15 cellular contexts compared by ENCODE assay signal in genomic region chr5:94807985-94808384, GRCh38.
"Had no signal": no experiment of that assay in that cellular context is flagged by ENCODE, and none has a peak within 500 bp of the region (broad histone marks: within the 10 kb centered on the region; RNA-seq: fewer than 3 reads in every experiment).

No MANE protein-coding gene starts in this region.

- DNase-seq: activated CD4-positive, alpha-beta memory T cell treated with anti-CD3 and anti-CD28 coated beads, Interleukin-2, amount 10 ng/mL, durations not matched to agents 7 days and 5 days; activated CD4-positive, alpha-beta T cell treated with anti-CD3 and anti-CD28 coated beads for 4 hours; activated naive CD4-positive, alpha-beta T cell; activated naive CD8-positive, alpha-beta T cell treated with anti-CD3 and anti-CD28 coated beads for 36 hours; activated T-cell treated with anti-CD3 and anti-CD28 coated beads, Interleukin-2, amount 50 U/mL, for 1 hour; amniotic stem cell; effector memory CD8-positive, alpha-beta T cell; esophagus squamous epithelium; immature natural killer cell; kidney glomerular epithelial cell; left ventricle myocardium inferior; mammary epithelial cell; ovary; psoas muscle; right cardiac atrium had no signal
